1 cellular context compared by ENCODE assay signal in the genomic region with DNA sequence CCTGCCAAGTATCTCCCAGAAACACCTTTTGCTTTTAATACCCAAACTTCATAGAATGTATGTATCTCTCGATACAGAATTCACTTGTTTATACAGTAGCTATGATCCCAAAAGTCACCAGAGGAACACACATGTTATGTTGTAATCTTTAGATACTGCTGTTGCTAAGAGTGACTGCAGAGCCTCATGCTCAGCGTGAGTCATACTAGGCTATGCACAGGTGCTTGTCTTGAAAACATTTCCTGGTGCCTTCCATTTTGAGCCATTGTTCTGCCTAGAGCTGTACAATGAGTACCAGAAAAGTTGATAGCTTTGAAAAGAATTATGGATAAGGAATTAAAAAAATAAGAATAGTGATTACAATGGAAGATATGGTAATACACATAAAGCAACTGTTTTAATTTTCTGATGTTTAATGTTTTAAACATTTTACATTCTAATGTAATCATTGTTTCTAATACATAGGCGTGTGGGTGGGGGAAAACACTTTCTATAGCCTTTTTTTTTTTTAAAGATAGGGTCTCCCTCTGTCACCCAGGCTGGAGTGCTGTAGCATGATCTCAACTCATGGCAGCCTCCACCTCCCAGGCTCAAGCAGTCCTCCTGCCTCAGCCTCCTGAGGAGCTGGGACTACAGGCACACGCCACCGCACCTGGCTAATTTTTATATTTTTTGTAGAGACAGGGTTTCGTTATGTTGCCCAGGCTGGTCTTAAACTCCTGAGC.
TF ChIP-seq lines count a peak whose summit lies in the region.

No MANE protein-coding gene starts in this region.

TF ChIP-seq in K562, 482 proteins besides CTCF, POLR2A, EP300 and RAD21 (continued from another document):
- TF ChIP-seq, protein P1, sequence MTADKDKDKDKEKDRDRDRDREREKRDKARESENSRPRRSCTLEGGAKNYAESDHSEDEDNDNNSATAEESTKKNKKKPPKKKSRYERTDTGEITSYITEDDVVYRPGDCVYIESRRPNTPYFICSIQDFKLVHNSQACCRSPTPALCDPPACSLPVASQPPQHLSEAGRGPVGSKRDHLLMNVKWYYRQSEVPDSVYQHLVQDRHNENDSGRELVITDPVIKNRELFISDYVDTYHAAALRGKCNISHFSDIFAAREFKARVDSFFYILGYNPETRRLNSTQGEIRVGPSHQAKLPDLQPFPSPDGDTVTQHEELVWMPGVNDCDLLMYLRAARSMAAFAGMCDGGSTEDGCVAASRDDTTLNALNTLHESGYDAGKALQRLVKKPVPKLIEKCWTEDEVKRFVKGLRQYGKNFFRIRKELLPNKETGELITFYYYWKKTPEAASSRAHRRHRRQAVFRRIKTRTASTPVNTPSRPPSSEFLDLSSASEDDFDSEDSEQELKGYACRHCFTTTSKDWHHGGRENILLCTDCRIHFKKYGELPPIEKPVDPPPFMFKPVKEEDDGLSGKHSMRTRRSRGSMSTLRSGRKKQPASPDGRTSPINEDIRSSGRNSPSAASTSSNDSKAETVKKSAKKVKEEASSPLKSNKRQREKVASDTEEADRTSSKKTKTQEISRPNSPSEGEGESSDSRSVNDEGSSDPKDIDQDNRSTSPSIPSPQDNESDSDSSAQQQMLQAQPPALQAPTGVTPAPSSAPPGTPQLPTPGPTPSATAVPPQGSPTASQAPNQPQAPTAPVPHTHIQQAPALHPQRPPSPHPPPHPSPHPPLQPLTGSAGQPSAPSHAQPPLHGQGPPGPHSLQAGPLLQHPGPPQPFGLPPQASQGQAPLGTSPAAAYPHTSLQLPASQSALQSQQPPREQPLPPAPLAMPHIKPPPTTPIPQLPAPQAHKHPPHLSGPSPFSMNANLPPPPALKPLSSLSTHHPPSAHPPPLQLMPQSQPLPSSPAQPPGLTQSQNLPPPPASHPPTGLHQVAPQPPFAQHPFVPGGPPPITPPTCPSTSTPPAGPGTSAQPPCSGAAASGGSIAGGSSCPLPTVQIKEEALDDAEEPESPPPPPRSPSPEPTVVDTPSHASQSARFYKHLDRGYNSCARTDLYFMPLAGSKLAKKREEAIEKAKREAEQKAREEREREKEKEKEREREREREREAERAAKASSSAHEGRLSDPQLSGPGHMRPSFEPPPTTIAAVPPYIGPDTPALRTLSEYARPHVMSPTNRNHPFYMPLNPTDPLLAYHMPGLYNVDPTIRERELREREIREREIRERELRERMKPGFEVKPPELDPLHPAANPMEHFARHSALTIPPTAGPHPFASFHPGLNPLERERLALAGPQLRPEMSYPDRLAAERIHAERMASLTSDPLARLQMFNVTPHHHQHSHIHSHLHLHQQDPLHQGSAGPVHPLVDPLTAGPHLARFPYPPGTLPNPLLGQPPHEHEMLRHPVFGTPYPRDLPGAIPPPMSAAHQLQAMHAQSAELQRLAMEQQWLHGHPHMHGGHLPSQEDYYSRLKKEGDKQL (CRISPR knock-in tag; IDR thresholded peaks at IDR 0.05; ENCODE audit: borderline replicate concordance), result no peak
- TF ChIP-seq, protein P2, sequence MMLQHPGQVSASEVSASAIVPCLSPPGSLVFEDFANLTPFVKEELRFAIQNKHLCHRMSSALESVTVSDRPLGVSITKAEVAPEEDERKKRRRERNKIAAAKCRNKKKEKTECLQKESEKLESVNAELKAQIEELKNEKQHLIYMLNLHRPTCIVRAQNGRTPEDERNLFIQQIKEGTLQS (IDR thresholded peaks at IDR 0.05), result peak; percentile 95
- TF ChIP-seq, protein P2 (CRISPR knock-in tag; conservative IDR thresholded peaks at IDR 0.05), result peak; percentile 90
- TF ChIP-seq SMARCE1 (IDR thresholded peaks at IDR 0.05) (peak; percentile 41; the same call in 1 of the 2 replicates), SP1 (CRISPR knock-in tag; IDR thresholded peaks at IDR 0.05) (0 out of 2 replicates have a peak, but pooled peaks have one; percentile 19), NR3C1 (CRISPR knock-in tag; IDR thresholded peaks at IDR 0.05) (no peak), AFF1 (IDR thresholded peaks at IDR 0.05; ENCODE audit: low read depth in 1 of 2, partially characterized antibody in 2 of 2) (peak in 1 of 2 experiments; percentile 29), LARP7 (IDR thresholded peaks at IDR 0.05) (no peak), ATF1 (CRISPR knock-in tag; IDR thresholded peaks at IDR 0.05) (no peak), ATF1 (tag; IDR thresholded peaks at IDR 0.05) (no peak), ZEB2 (IDR thresholded peaks at IDR 0.05) (peak; percentile 75), MCM7 (IDR thresholded peaks at IDR 0.05) (no peak), STAT5B (CRISPR knock-in tag; IDR thresholded peaks at IDR 0.05) (no peak), CTBP1 (IDR thresholded peaks at IDR 0.05; ENCODE audit: borderline replicate concordance) (no peak), SRSF9 (IDR thresholded peaks at IDR 0.05; ENCODE audit: borderline replicate concordance, low read depth, low read length) (no peak), SAFB2 (IDR thresholded peaks at IDR 0.05; ENCODE audit: borderline replicate concordance, low read depth, low read length, severe bottlenecking) (no peak), NR0B1 (IDR thresholded peaks at IDR 0.05; ENCODE audit: partially characterized antibody) (no peak), SMARCC2 (IDR thresholded peaks at IDR 0.05; ENCODE audit: low read depth) (peak; percentile 42; the same call in 1 of the 2 replicates), TCF7 (IDR thresholded peaks at IDR 0.05; ENCODE audit: borderline replicate concordance) (no peak), FOXK2 (conservative IDR thresholded peaks at IDR 0.05 in 1 of 2, IDR thresholded peaks at IDR 0.05 in 1 of 2; ENCODE audit: low read depth in 2 of 2) (peak; percentile 67 to 80; a peak in 3 of 4 replicates), MYC (IDR thresholded peaks at IDR 0.05; ENCODE audit: low read depth, low read length) (peak; percentile 66), MYC (CRISPR knock-in tag; IDR thresholded peaks at IDR 0.05; ENCODE audit: borderline replicate concordance, low read depth) (no peak), CEBPB (tag; IDR thresholded peaks at IDR 0.05) (peak; percentile 76), NONO (IDR thresholded peaks at IDR 0.05; ENCODE audit: low read depth in 2 of 2, low read length in 1 of 2) (no peak), BHLHE40 (IDR thresholded peaks at IDR 0.05; ENCODE audit: low read length) (no peak), GTF2A2 (tag; IDR thresholded peaks at IDR 0.05) (no peak), ATF7 (IDR thresholded peaks at IDR 0.05) (peak; percentile 61; the same call in 1 of the 2 replicates), YY1 (IDR thresholded peaks at IDR 0.05; ENCODE audit: borderline replicate concordance in 1 of 3, control insufficient read depth in 1 of 3, extremely low read depth in 1 of 3, insufficient read depth in 3 of 3, insufficient read length in 1 of 3, insufficient replicate concordance in 2 of 3, low read depth in 1 of 3, low read length in 2 of 3) (peak in 1 of 3 experiments; percentile 64), GABPA (tag; conservative IDR thresholded peaks at IDR 0.05; ENCODE audit: low read depth) (no peak), ZFP36 (IDR thresholded peaks at IDR 0.05; ENCODE audit: low read depth, low read length, partially characterized antibody) (no peak), CREB3 (tag; conservative IDR thresholded peaks at IDR 0.05; ENCODE audit: low read depth) (no peak), THAP7 (CRISPR knock-in tag; IDR thresholded peaks at IDR 0.05) (no peak), JUN (IDR thresholded peaks at IDR 0.05; ENCODE audit: borderline replicate concordance, low read depth, low read length) (peak; percentile 97), JUN (CRISPR knock-in tag; IDR thresholded peaks at IDR 0.05; ENCODE audit: borderline replicate concordance) (no peak), U2AF1 (optimal IDR thresholded peaks at IDR 0.05; ENCODE audit: low read depth, low read length) (no peak), TEAD4 (IDR thresholded peaks at IDR 0.05; ENCODE audit: low read length) (peak; percentile 78), TEAD4 (CRISPR knock-in tag; IDR thresholded peaks at IDR 0.05; ENCODE audit: borderline replicate concordance) (no peak), TEAD1 (CRISPR knock-in tag; IDR thresholded peaks at IDR 0.05) (0 out of 4 replicates have a peak, but pooled peaks have one; percentile 14 to 20), ADNP (tag; IDR thresholded peaks at IDR 0.05) (no peak), SIX5 (IDR thresholded peaks at IDR 0.05; ENCODE audit: borderline replicate concordance in 1 of 2, insufficient read depth in 1 of 2, low read depth in 1 of 2, low read length in 2 of 2) (no peak), SOX6 (IDR thresholded peaks at IDR 0.05) (peak; percentile 88)
- TF ChIP-seq, protein P3, sequence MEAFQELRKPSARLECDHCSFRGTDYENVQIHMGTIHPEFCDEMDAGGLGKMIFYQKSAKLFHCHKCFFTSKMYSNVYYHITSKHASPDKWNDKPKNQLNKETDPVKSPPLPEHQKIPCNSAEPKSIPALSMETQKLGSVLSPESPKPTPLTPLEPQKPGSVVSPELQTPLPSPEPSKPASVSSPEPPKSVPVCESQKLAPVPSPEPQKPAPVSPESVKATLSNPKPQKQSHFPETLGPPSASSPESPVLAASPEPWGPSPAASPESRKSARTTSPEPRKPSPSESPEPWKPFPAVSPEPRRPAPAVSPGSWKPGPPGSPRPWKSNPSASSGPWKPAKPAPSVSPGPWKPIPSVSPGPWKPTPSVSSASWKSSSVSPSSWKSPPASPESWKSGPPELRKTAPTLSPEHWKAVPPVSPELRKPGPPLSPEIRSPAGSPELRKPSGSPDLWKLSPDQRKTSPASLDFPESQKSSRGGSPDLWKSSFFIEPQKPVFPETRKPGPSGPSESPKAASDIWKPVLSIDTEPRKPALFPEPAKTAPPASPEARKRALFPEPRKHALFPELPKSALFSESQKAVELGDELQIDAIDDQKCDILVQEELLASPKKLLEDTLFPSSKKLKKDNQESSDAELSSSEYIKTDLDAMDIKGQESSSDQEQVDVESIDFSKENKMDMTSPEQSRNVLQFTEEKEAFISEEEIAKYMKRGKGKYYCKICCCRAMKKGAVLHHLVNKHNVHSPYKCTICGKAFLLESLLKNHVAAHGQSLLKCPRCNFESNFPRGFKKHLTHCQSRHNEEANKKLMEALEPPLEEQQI (IDR thresholded peaks at IDR 0.05), result no peak
TF ChIP-seq in K562: peak in this region for 47.
